In genomic region chr4:173420324-173420752, GRCh38 we compare ENCODE assay signal across 1 cellular context.
TF ChIP-seq lines count a peak whose summit lies in the region.

No MANE protein-coding gene starts in this region.

TF ChIP-seq in H1, 55 proteins besides CTCF, POLR2A, EP300 and RAD21:
- no peak for TF ChIP-seq PHF8 (conservative IDR thresholded peaks at IDR 0.05; ENCODE audit: low read depth, low read length)
